ENCODE assay signal across 13 cellular contexts in genomic region chr2:136527560-136527959, GRCh38.
DNase-seq lines count a peak whose midpoint lies in the region; ATAC-seq and TF ChIP-seq lines count a peak whose summit lies in the region.
"Had no signal": no experiment of that assay in that cellular context is flagged by ENCODE, and none has a peak within 500 bp of the region (broad histone marks: within the 10 kb centered on the region; RNA-seq: fewer than 3 reads in every experiment).

No MANE protein-coding gene starts in this region.

- H3K4me2 ChIP-seq in neural cell (ENCODE audit: low read length) = no peak overlapping the region
- H3K4me2 ChIP-seq in osteoblast (ENCODE audit: insufficient read depth, low read length) = no peak overlapping the region

- no peak overlapping the region for H2AFZ ChIP-seq in neural cell (ENCODE audit: low read depth, low read length)
- H2AFZ ChIP-seq in osteoblast (ENCODE audit: low read length) = no peak overlapping the region

- no peaks in the 10 kb centered on the region for H3F3A ChIP-seq in neural cell (ENCODE audit: insufficient read depth, low read length, poor library complexity, severe bottlenecking)

- TF ChIP-seq RAD21 in neural cell (conservative IDR thresholded peaks at IDR 0.05) = no peak

- TF ChIP-seq EP300 in neural cell (conservative IDR thresholded peaks at IDR 0.05; ENCODE audit: poor library complexity, severe bottlenecking) = no peak

- ATAC-seq in GM21447 (IDR thresholded peaks at IDR 0.05; ENCODE audit: unreplicated experiment) = no peak
- ATAC-seq in GM18868 (IDR thresholded peaks at IDR 0.05; ENCODE audit: unreplicated experiment) = no peak
- ATAC-seq: activated naive CD4-positive, alpha-beta T cell treated with anti-CD3 and anti-CD28 coated beads, Interleukin-2, amount 50 U/mL, for 72 hours; left lobe of liver had no signal

- H3K9me3 ChIP-seq in neural cell (ENCODE audit: low read length) = no peaks in the 10 kb centered on the region
- H3K9me3 ChIP-seq in osteoblast (ENCODE audit: low read depth, low read length) = no peaks in the 10 kb centered on the region

- H4K20me1 ChIP-seq in neural cell (ENCODE audit: insufficient read depth) = no peaks in the 10 kb centered on the region
- H4K20me1 ChIP-seq in osteoblast (ENCODE audit: insufficient read depth, low read length) = no peaks in the 10 kb centered on the region

- H3K4me3 ChIP-seq in choroid plexus epithelial cell (ENCODE audit: low read depth, low read length) = no peak overlapping the region
- H3K4me3 ChIP-seq in neural cell (ENCODE audit: low read length) = no peak overlapping the region
- no peak overlapping the region for H3K4me3 ChIP-seq in osteoblast (ENCODE audit: insufficient read depth, low read length)

- no peak overlapping the region for H3K9ac ChIP-seq in neural cell (ENCODE audit: low read length)

- no peaks in the 10 kb centered on the region for H3K9me2 ChIP-seq in neural cell (ENCODE audit: insufficient read depth, low read length)

- peak; percentile 18 for DNase-seq in NOMO-1 treated with DMSO at 0.1 percent for 48 hours (lab: John Stamatoyannopoulos, UW; ENCODE audit: unreplicated experiment)
- DNase-seq in NOMO-1 treated with dmso at 0.1 percent for 144 hours (lab: John Stamatoyannopoulos, UW; ENCODE audit: unreplicated experiment) = no peak
- peak; percentile 26 for DNase-seq in NCI-H1048 (lab: John Stamatoyannopoulos, UW)
- DNase-seq in choroid plexus epithelial cell (ENCODE audit: low read depth) = peak; percentile 11
- DNase-seq in osteoblast (ENCODE audit: insufficient read length, low spot score, missing footprints) = no peak
- DNase-seq: IMR-90, NCI-H748 treated with DMSO at 0.1 percent for 48 hours had no signal

- no peaks in the 10 kb centered on the region for H3K4me1 ChIP-seq in osteoblast (ENCODE audit: insufficient read depth, low read length)

- H3K27me3 ChIP-seq in neural cell (ENCODE audit: insufficient read depth, low read depth, low read length) = peaks cover 8% of the 10 kb centered on the region
- no peaks in the 10 kb centered on the region for H3K27me3 ChIP-seq in osteoblast (ENCODE audit: insufficient read depth, low read length)

- TF ChIP-seq CTCF in choroid plexus epithelial cell (conservative IDR thresholded peaks at IDR 0.05; ENCODE audit: low read depth, low read length) (no peak), neural cell (IDR thresholded peaks at IDR 0.05; ENCODE audit: poor library complexity, severe bottlenecking) (no peak), osteoblast (IDR thresholded peaks at IDR 0.05; ENCODE audit: extremely low read depth, low read depth, low read length) (no peak)

- H3K36me3 ChIP-seq in neural cell (ENCODE audit: insufficient read depth, low read length) = no peaks in the 10 kb centered on the region
- no peaks in the 10 kb centered on the region for H3K36me3 ChIP-seq in osteoblast (ENCODE audit: insufficient read depth, low read length)

- H3K79me2 ChIP-seq in neural cell (replicated peaks; ENCODE audit: insufficient read depth, low read length) (no peaks in the 10 kb centered on the region), osteoblast (ENCODE audit: insufficient read depth, low read length) (no peaks in the 10 kb centered on the region)

- H3K27ac ChIP-seq in neural cell (ENCODE audit: low read length) (no peak overlapping the region), osteoblast (ENCODE audit: low read depth, low read length) (no peak overlapping the region)
- H3K27ac ChIP-seq: VCaP had no signal

TF ChIP-seq in neural cell, 6 proteins besides CTCF, POLR2A, EP300 and RAD21:
- no peak for TF ChIP-seq POLR2AphosphoS5 (IDR thresholded peaks at IDR 0.05)
- TF ChIP-seq REST (IDR thresholded peaks at IDR 0.05; ENCODE audit: borderline replicate concordance) = peak; percentile 61

Comparison
In these comparisons a context has a peak if more than half of its experiments do, and no peak if none do; other contexts are left out.
1. DNase-seq: peak in NOMO-1 treated with DMSO at 0.1 percent for 48 hours (single experiment), NCI-H1048 (single experiment) and choroid plexus epithelial cell (single experiment); none in NOMO-1 treated with dmso at 0.1 percent for 144 hours (single experiment) and osteoblast (single experiment).